In the genomic region with DNA sequence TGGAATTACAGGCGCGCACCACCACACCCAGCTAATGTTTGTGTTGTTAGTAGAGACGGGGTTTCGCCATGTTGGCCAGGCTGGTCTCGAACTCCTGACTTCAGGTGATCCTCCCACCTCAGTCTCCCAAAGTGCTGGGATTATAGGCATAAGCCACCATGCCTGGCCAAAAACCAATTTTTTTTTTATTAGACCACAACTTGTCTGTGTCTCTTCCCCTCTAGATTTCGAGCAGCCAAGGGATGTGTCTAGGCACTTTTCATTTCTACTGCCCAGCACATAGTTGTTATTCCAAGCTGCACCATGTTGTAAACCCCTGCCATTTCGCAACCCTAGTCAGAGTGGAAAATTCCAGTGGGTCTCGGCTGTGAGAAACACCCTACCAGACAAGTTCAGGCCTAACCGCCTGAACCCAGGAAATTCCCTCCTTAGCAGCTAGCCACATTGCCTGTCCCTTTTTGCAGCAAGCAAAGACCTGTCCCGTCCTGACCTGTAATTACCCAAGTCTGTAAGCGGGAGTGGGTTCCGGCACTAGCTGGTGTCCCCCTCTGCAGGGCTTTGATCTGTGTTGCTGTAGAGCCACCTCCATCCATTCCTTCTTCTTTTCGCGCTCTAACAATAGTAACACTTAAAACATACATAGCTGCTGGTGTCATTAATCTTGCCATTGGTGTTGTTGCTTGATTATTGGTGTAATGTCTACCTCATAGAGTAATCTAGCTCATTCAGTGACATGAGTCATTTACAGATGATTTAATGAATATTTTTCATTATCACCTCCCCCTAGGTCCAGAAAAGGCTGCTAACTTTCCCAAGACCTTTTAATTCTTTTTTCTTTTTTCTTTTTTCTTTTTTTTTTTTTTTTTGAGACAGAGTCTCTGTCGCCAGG, we compare ENCODE assay signal across 28 cellular contexts.
A peak's percentile ranks its signal among the peaks of the same experiment; 100 is the strongest.
DNase-seq lines count a peak whose midpoint lies in the region; ATAC-seq, FAIRE-seq and TF ChIP-seq lines count a peak whose summit lies in the region.
"Had no signal": no experiment of that assay in that cellular context is flagged by ENCODE, and none has a peak within 500 bp of the region (broad histone marks: within the 10 kb centered on the region; RNA-seq: fewer than 3 reads in every experiment).

No MANE protein-coding gene starts in this region.

- intact Hi-C loops in Right ventricle myocardium superior (cut with DNase I), result no loop called here
- intact Hi-C loops in GM12878 (cut with micrococcal nuclease; ENCODE audit: unreplicated experiment), result loop anchor here (10.0 kb wide), 1 partner anchor 586 kb away; no protein-coding TSS in a partner anchor
- intact Hi-C loops in gastrocnemius medialis (cut with DNase I; ENCODE audit: low total_unique reads), result no loop called here

- no peak for TF ChIP-seq POLR2A in GM12878 (IDR thresholded peaks at IDR 0.05; ENCODE audit: low read depth, low read length)
- no peak for TF ChIP-seq POLR2A in gastrocnemius medialis (IDR thresholded peaks at IDR 0.05)

- CTCF ChIA-PET in GM12878 (lab: Yijun Ruan, JAX), result interaction anchor here (1.7 to 13.8 kb wide), 5 partner anchors 9 to 201 kb away, joined by 5 to 196 read pairs (median 7); no protein-coding TSS in a partner anchor

- DNase-seq in cardiac muscle cell (ENCODE audit: low read depth in 1 of 2, low spot score in 1 of 2) (peak in 1 of 2 donors; percentile 38), Right ventricle myocardium superior (no peak), GM12878 (ENCODE audit: low read depth, low spot score) (peak; percentile 16), keratinocyte (ENCODE audit: low read depth, low spot score) (peak; percentile 76), gastrocnemius medialis (no peak), T-helper 9 cell (no peak)
- DNase-seq in stimulated activated effector memory CD8-positive, alpha-beta T cell treated with anti-CD3 and anti-CD28 coated beads, Interleukin-12 subunit alpha, Interleukin-12 subunit beta, amount 100 ng/mL, for 72 hours (ENCODE audit: low spot score in 2 of 2), result no peak
- DNase-seq: activated B cell treated with CpG ODN at 0.5 μM for 24 hours; activated CD4-positive, alpha-beta T cell treated with anti-CD3 and anti-CD28 coated beads, Interleukin-2, amount 50 U/mL, for 48 hours; anterior cingulate cortex; Calu3; glutamatergic neuron; KG1; midbrain; NCI-H1092 treated with DMSO at 0.1 percent for 48 hours; NCI-H2081; posterior cingulate gyrus; stimulated activated CD4-positive, alpha-beta T cell treated with anti-CD3 and anti-CD28 coated beads, Interleukin-2, amount 100 ng/mL, for 24 hours; stimulated activated naive CD8-positive, alpha-beta T cell treated with anti-CD3 and anti-CD28 coated beads, Interleukin-15, Interleukin-2, amounts not matched to agents 100 U/mL and 50 U/mL, for 24 hours; upper lobe of left lung had no signal

- dilution Hi-C loops in keratinocyte (cut with MboI; ENCODE audit: extremely low pct_ligation_motif_present, low sequenced_read_pairs), result no loop called here

- no peak overlapping the region for H3K4me3 Mint-ChIP-seq in stimulated activated effector memory CD8-positive, alpha-beta T cell treated with anti-CD3 and anti-CD28 coated beads, Interleukin-12 subunit alpha, Interleukin-12 subunit beta, amount 100 ng/mL, for 72 hours
- H3K4me3 Mint-ChIP-seq: activated B cell treated with CpG ODN at 0.5 μM for 24 hours; central memory CD8-positive, alpha-beta T cell; GM23338; nephron; T-helper 2 cell treated with Interferon-gamma antibody and Interleukin-4, amounts not matched to agents 5 μg/mL and 100 μg/mL, for 36 hours had no signal

- H3K27ac ChIP-seq in cardiac muscle cell, result peak overlapping the region; percentile 55
- H3K27ac ChIP-seq in GM12878 (ENCODE audit: control insufficient read depth, insufficient read depth), result peak overlapping the region; percentile 50
- H3K27ac ChIP-seq in keratinocyte (ENCODE audit: control insufficient read depth, insufficient read depth, low read length), result peak overlapping the region; percentile 77
- no peak overlapping the region for H3K27ac ChIP-seq in gastrocnemius medialis
- H3K27ac ChIP-seq: BLaER1, upper lobe of left lung had no signal

- H3K4me1 ChIP-seq in cardiac muscle cell (ENCODE audit: low read depth) (peaks cover 12% of the 10 kb centered on the region), GM12878 (ENCODE audit: control insufficient read depth, insufficient read depth, low read length) (peaks cover 31% of the 10 kb centered on the region), keratinocyte (ENCODE audit: control insufficient read depth, extremely low read depth, insufficient read depth, low read length) (peaks cover 14% of the 10 kb centered on the region), gastrocnemius medialis (no peaks in the 10 kb centered on the region)
- H3K4me1 ChIP-seq: upper lobe of left lung had no signal

- BruUV-seq in GM12878 (replicated peaks; lab: Mats Ljungman, UMichigan), result no TSS peak

- TF ChIP-seq CTCF in cardiac muscle cell (IDR thresholded peaks at IDR 0.05; ENCODE audit: low read depth, low read length) (no peak), GM12878 (IDR thresholded peaks at IDR 0.05 in 2 of 3, conservative IDR thresholded peaks at IDR 0.05 in 1 of 3; ENCODE audit: control insufficient read depth in 2 of 3, extremely low read depth in 1 of 3, insufficient read depth in 1 of 3, low read depth in 3 of 3, low read length in 3 of 3) (peak in 1 of 3 experiments; percentile 5; a peak in 1 of 6 replicates), keratinocyte (optimal IDR thresholded peaks at IDR 0.05 in 1 of 3, IDR thresholded peaks at IDR 0.05 in 1 of 3, conservative IDR thresholded peaks at IDR 0.05 in 1 of 3; ENCODE audit: extremely low read depth in 1 of 3, insufficient read depth in 2 of 3, low read length in 3 of 3) (peak in 1 of 3 experiments; percentile 15), gastrocnemius medialis (IDR thresholded peaks at IDR 0.05 in 4 of 5, conservative IDR thresholded peaks at IDR 0.05 in 1 of 5) (no peak)

- H3K9me1 ChIP-seq in keratinocyte (ENCODE audit: control insufficient read depth, extremely low read depth, insufficient read depth, low read length), result no peaks in the 10 kb centered on the region

- no peaks in the 10 kb centered on the region for H3K4me1 Mint-ChIP-seq in stimulated activated effector memory CD8-positive, alpha-beta T cell treated with anti-CD3 and anti-CD28 coated beads, Interleukin-12 subunit alpha, Interleukin-12 subunit beta, amount 100 ng/mL, for 72 hours
- H3K4me1 Mint-ChIP-seq: central memory CD8-positive, alpha-beta T cell; GM23338; nephron had no signal

- H2AFZ ChIP-seq in GM12878 (ENCODE audit: control insufficient read depth, low read depth, low read length) (peak overlapping the region; percentile 10; the same call in 1 of the 2 replicates), keratinocyte (ENCODE audit: control insufficient read depth, low read length) (peak overlapping the region; percentile 41)
- H2AFZ ChIP-seq: GM23338 had no signal

- H3K9ac ChIP-seq in GM12878 (ENCODE audit: control insufficient read depth, insufficient read depth, low read length) (0 out of 2 replicates have a peak overlapping the region, but pooled peaks have one; percentile 16), keratinocyte (ENCODE audit: control insufficient read depth, extremely low read depth, insufficient read depth, low read length) (peak overlapping the region; percentile 13)
- H3K9ac ChIP-seq: BLaER1 had no signal

- H3K9me3 Mint-ChIP-seq in stimulated activated effector memory CD8-positive, alpha-beta T cell treated with anti-CD3 and anti-CD28 coated beads, Interleukin-12 subunit alpha, Interleukin-12 subunit beta, amount 100 ng/mL, for 72 hours, result no peaks in the 10 kb centered on the region
- H3K9me3 Mint-ChIP-seq: activated B cell treated with CpG ODN at 0.5 μM for 24 hours; central memory CD8-positive, alpha-beta T cell; GM23338; nephron; T-helper 2 cell treated with Interferon-gamma antibody and Interleukin-4, amounts not matched to agents 5 μg/mL and 100 μg/mL, for 36 hours had no signal

- no peak for TF ChIP-seq EP300 in GM12878 (IDR thresholded peaks at IDR 0.05; ENCODE audit: borderline replicate concordance in 1 of 2, control insufficient read depth in 1 of 2, low read depth in 2 of 2, low read length in 2 of 2)

- ATAC-seq in Right ventricle myocardium superior (ENCODE audit: poor library complexity), result no peak
- peak; percentile 24 for ATAC-seq in GM12878
- ATAC-seq in gastrocnemius medialis, result no peak
- no peak for ATAC-seq in GM18520 (IDR thresholded peaks at IDR 0.05; ENCODE audit: unreplicated experiment)
- no peak for ATAC-seq in stimulated activated effector memory CD8-positive, alpha-beta T cell treated with anti-CD3 and anti-CD28 coated beads, Interleukin-12 subunit alpha, Interleukin-12 subunit beta, amount 100 ng/mL, for 72 hours
- ATAC-seq: GM23338; Panc1; stimulated activated naive CD8-positive, alpha-beta T cell treated with anti-CD3 and anti-CD28 coated beads, Interleukin-15, Interleukin-2, amounts not matched to agents 100 U/mL and 50 U/mL, for 24 hours had no signal

- H3K4me2 ChIP-seq in GM12878 (ENCODE audit: control insufficient read depth, insufficient read depth) (peak overlapping the region; percentile 22; the same call in 1 of the 2 replicates), keratinocyte (ENCODE audit: control insufficient read depth, extremely low read depth, insufficient read depth, low read depth, low read length) (peak overlapping the region; percentile 72)
- H3K4me2 ChIP-seq: BLaER1, GM23338 had no signal

- H4K20me1 ChIP-seq in GM12878 (ENCODE audit: control insufficient read depth, insufficient read depth), result no peaks in the 10 kb centered on the region
- H4K20me1 ChIP-seq in keratinocyte (ENCODE audit: control insufficient read depth, extremely low read depth, insufficient read depth, low read length), result no peaks in the 10 kb centered on the region
- H4K20me1 ChIP-seq: BLaER1 had no signal

- SMC1A ChIA-PET in GM12878 (lab: Charles Lee; ENCODE audit: uncharacterized antibody, unreplicated experiment), result interaction anchor here (0.9 to 5.5 kb wide), 12 partner anchors 9 to 548 kb away, joined by 3 to 77 read pairs (median 4); no protein-coding TSS in a partner anchor

- TF ChIP-seq RAD21 in GM12878 (IDR thresholded peaks at IDR 0.05; ENCODE audit: insufficient read depth, low read depth, low read length), result no peak

- RAD21 ChIA-PET in GM12878 (lab: Charles Lee; ENCODE audit: unreplicated experiment), result interaction anchor here (0.7 to 10.2 kb wide), 7 partner anchors 11 to 207 kb away, joined by 4 to 143 read pairs (median 5); a partner anchor contains a TSS

- in situ Hi-C loops in GM12878 (cut with MboI) (loop anchor here (10.0 to 25.0 kb wide), 2 partner anchors 579 to 996 kb away; a partner anchor contains a TSS), gastrocnemius medialis (cut with MboI; ENCODE audit: low sequenced_read_pairs in 4 of 4) (no loop called here)

- no peaks in the 10 kb centered on the region for H3K36me3 Mint-ChIP-seq in stimulated activated effector memory CD8-positive, alpha-beta T cell treated with anti-CD3 and anti-CD28 coated beads, Interleukin-12 subunit alpha, Interleukin-12 subunit beta, amount 100 ng/mL, for 72 hours

- H3K27ac Mint-ChIP-seq in stimulated activated effector memory CD8-positive, alpha-beta T cell treated with anti-CD3 and anti-CD28 coated beads, Interleukin-12 subunit alpha, Interleukin-12 subunit beta, amount 100 ng/mL, for 72 hours, result no peak overlapping the region
- H3K27ac Mint-ChIP-seq: activated B cell treated with CpG ODN at 0.5 μM for 24 hours; GM23338; nephron; T-helper 2 cell treated with Interferon-gamma antibody and Interleukin-4, amounts not matched to agents 5 μg/mL and 100 μg/mL, for 36 hours had no signal

- 72% methylated on average over 15 of the region's 15 CpGs for WGBS in GM12878 (ENCODE audit: insufficient coverage, insufficient replicate concordance, low lambda C conversion rate, missing lambda C conversion rate)

- H3K79me2 ChIP-seq in GM12878 (ENCODE audit: control insufficient read depth, insufficient read depth, low read length) (no peaks in the 10 kb centered on the region), keratinocyte (ENCODE audit: control insufficient read depth, insufficient read depth, low read length) (no peaks in the 10 kb centered on the region)

- no peaks in the 10 kb centered on the region for H3K36me3 ChIP-seq in cardiac muscle cell
- H3K36me3 ChIP-seq in GM12878 (ENCODE audit: control insufficient read depth in 2 of 2, insufficient read depth in 2 of 2, low read length in 1 of 2), result no peaks in the 10 kb centered on the region
- H3K36me3 ChIP-seq in keratinocyte (ENCODE audit: control insufficient read depth in 2 of 2, extremely low read depth in 1 of 2, insufficient read depth in 2 of 2, low read length in 2 of 2), result no peaks in the 10 kb centered on the region
- H3K36me3 ChIP-seq in gastrocnemius medialis, result no peaks in the 10 kb centered on the region
- H3K36me3 ChIP-seq: BLaER1, upper lobe of left lung had no signal

- POLR2A ChIA-PET in GM12878 (lab: Charles Lee), result interaction anchor here (0.6 to 5.4 kb wide), 9 partner anchors 9 to 530 kb away, joined by 3 to 76 read pairs (median 4); no protein-coding TSS in a partner anchor

- H3K27me3 ChIP-seq in cardiac muscle cell, result no peaks in the 10 kb centered on the region
- H3K27me3 ChIP-seq in GM12878 (replicated peaks in 1 of 2; ENCODE audit: control insufficient read depth in 2 of 2, insufficient read depth in 2 of 2, low read length in 1 of 2), result no peaks in the 10 kb centered on the region
- no peaks in the 10 kb centered on the region for H3K27me3 ChIP-seq in keratinocyte (ENCODE audit: control insufficient read depth, extremely low read depth, insufficient read depth, low read length)
- H3K27me3 ChIP-seq in gastrocnemius medialis, result no peaks in the 10 kb centered on the region
- H3K27me3 ChIP-seq: BLaER1, upper lobe of left lung had no signal

- FAIRE-seq in GM12878 (lab: Jason Lieb, UNC) (peak; percentile 93), keratinocyte (lab: Jason Lieb, UNC) (peak; percentile 82)
- FAIRE-seq: A204.1 had no signal

- no peak overlapping the region for H3K4me3 ChIP-seq in cardiac muscle cell
- no peak overlapping the region for H3K4me3 ChIP-seq in GM12878
- peak overlapping the region in 1 of 3 experiments; percentile 23 for H3K4me3 ChIP-seq in keratinocyte (ENCODE audit: control insufficient read depth in 2 of 3, extremely low read depth in 1 of 3, insufficient read depth in 2 of 3, low read depth in 1 of 3, low read length in 3 of 3)
- no peak overlapping the region for H3K4me3 ChIP-seq in gastrocnemius medialis
- H3K4me3 ChIP-seq: BLaER1, GM23338, upper lobe of left lung had no signal

- H3K9me3 ChIP-seq in cardiac muscle cell (ENCODE audit: low read depth), result no peaks in the 10 kb centered on the region
- no peaks in the 10 kb centered on the region; the same call in 1 of the 3 replicates for H3K9me3 ChIP-seq in GM12878 (replicated peaks; ENCODE audit: control insufficient read depth, insufficient read depth, low read length)
- no peaks in the 10 kb centered on the region for H3K9me3 ChIP-seq in keratinocyte (ENCODE audit: control insufficient read depth, low read depth, low read length)
- no peaks in the 10 kb centered on the region for H3K9me3 ChIP-seq in gastrocnemius medialis
- H3K9me3 ChIP-seq: BLaER1, upper lobe of left lung had no signal

Comparison
In these comparisons a context has a peak if more than half of its experiments do, and no peak if none do; other contexts are left out.
1. DNase-seq: peak in GM12878 (single experiment) and keratinocyte (single experiment); none in Right ventricle myocardium superior (single experiment), gastrocnemius medialis (0 of 2), T-helper 9 cell (single experiment) and stimulated activated effector memory CD8-positive, alpha-beta T cell treated with anti-CD3 and anti-CD28 coated beads, Interleukin-12 subunit alpha, Interleukin-12 subunit beta, amount 100 ng/mL, for 72 hours (0 of 2).
2. H3K27ac ChIP-seq: peak in cardiac muscle cell (single experiment), GM12878 (single experiment) and keratinocyte (single experiment); none in gastrocnemius medialis (0 of 4).